In genomic region chr1:243596441-243597183, GRCh38 we compare ENCODE assay signal across 8 cellular contexts.
DNase-seq lines count a peak whose midpoint lies in the region; ATAC-seq and TF ChIP-seq lines count a peak whose summit lies in the region.

No MANE protein-coding gene starts in this region.

- no peak for TF ChIP-seq RAD21 in SK-N-SH (IDR thresholded peaks at IDR 0.05; ENCODE audit: low read length)

- H3K4me3 ChIP-seq in AG09309 (ENCODE audit: control insufficient read depth, low read depth, low read length) (no peak overlapping the region), SK-N-SH (ENCODE audit: low read depth in 2 of 2, low read length in 1 of 2) (no peak overlapping the region), fibroblast of the aortic adventitia (ENCODE audit: low read depth, low read length) (no peak overlapping the region), GM23338 (no peak overlapping the region)

- H3K4me2 ChIP-seq in SK-N-SH (0 out of 2 replicates have a peak overlapping the region, but pooled peaks have one; percentile 26), GM23338 (no peak overlapping the region)

- no peak for TF ChIP-seq CTCF in AG09309 (IDR thresholded peaks at IDR 0.05; ENCODE audit: control insufficient read depth, insufficient read depth, low read depth, low read length, missing control alignments)
- no peak for TF ChIP-seq CTCF in SK-N-SH (IDR thresholded peaks at IDR 0.05)
- TF ChIP-seq CTCF in fibroblast of the aortic adventitia (IDR thresholded peaks at IDR 0.05; ENCODE audit: insufficient read depth, low read length) = no peak
- TF ChIP-seq CTCF in GM23338 (conservative IDR thresholded peaks at IDR 0.05; ENCODE audit: low read depth in 2 of 2) = no peak
- TF ChIP-seq CTCF in endothelial cell (IDR thresholded peaks at IDR 0.05; ENCODE audit: unreplicated experiment) = no peak

- H3K27ac ChIP-seq in SK-N-SH (ENCODE audit: low read depth in 2 of 2, low read length in 1 of 2) (peak overlapping the region; percentile 43 to 89; a peak in 3 of 4 replicates), GM23338 (ENCODE audit: low read depth) (no peak overlapping the region)

- H3K79me2 ChIP-seq in SK-N-SH (ENCODE audit: insufficient read depth) = peaks cover 12% of the 10 kb centered on the region; the same call in 1 of the 2 replicates
- no peaks in the 10 kb centered on the region for H3K79me2 ChIP-seq in GM23338 (replicated peaks; ENCODE audit: insufficient read depth)

- H3F3A ChIP-seq in SK-N-SH (replicated peaks; ENCODE audit: insufficient read depth) = peaks cover 43% of the 10 kb centered on the region
- H3F3A ChIP-seq in GM23338 (replicated peaks; ENCODE audit: low read depth) = no peaks in the 10 kb centered on the region

- H3K9me3 Mint-ChIP-seq in GM23338 (peaks cover 3% of the 10 kb centered on the region; the same call in 2 of the 3 replicates), endothelial cell (ENCODE audit: unreplicated experiment) (no peaks in the 10 kb centered on the region)

- H3K27me3 Mint-ChIP-seq in GM23338 (ENCODE audit: insufficient read depth, low read depth, poor library complexity) (no peaks in the 10 kb centered on the region), endothelial cell (ENCODE audit: unreplicated experiment) (no peaks in the 10 kb centered on the region)

- H3K9me2 ChIP-seq in SK-N-SH (no peaks in the 10 kb centered on the region), GM23338 (ENCODE audit: insufficient read depth) (no peaks in the 10 kb centered on the region)

- TF ChIP-seq EP300 in SK-N-SH (IDR thresholded peaks at IDR 0.05; ENCODE audit: borderline replicate concordance in 1 of 2, low read depth in 1 of 2, low read length in 1 of 2) = peak; percentile 50 to 75

- no peaks in the 10 kb centered on the region for H3K27me3 ChIP-seq in SK-N-SH (ENCODE audit: insufficient read depth)
- H3K27me3 ChIP-seq in GM23338 (ENCODE audit: insufficient read depth) = no peaks in the 10 kb centered on the region

- H3K36me3 ChIP-seq in SK-N-SH (replicated peaks in 1 of 2; ENCODE audit: control insufficient read depth in 1 of 2, insufficient read depth in 2 of 2, low read length in 1 of 2) (peaks cover 4 to 18% of the 10 kb centered on the region in 2 experiments), GM23338 (ENCODE audit: insufficient read depth) (no peaks in the 10 kb centered on the region)

- H3K4me3 Mint-ChIP-seq in GM23338 (no peak overlapping the region), endothelial cell (ENCODE audit: unreplicated experiment) (no peak overlapping the region)

- 45% methylated on average over 6 of the region's 6 CpGs for WGBS in SK-N-SH (ENCODE audit: low lambda C conversion rate)

- no peak overlapping the region for H2AFZ ChIP-seq in SK-N-SH (ENCODE audit: low read depth)
- H2AFZ ChIP-seq in GM23338 = no peak overlapping the region

- no peaks in the 10 kb centered on the region for H3K9me3 ChIP-seq in SK-N-SH

- intact Hi-C loops in Right ventricle myocardium superior (cut with DNase I) = no loop called here

- H3K4me1 ChIP-seq in SK-N-SH (ENCODE audit: control insufficient read depth in 1 of 2, insufficient read depth in 2 of 2, low read depth in 1 of 2, low read length in 1 of 2) (peaks cover 7 to 10% of the 10 kb centered on the region in 2 experiments; a peak in 3 of 4 replicates), GM23338 (ENCODE audit: insufficient read depth) (no peaks in the 10 kb centered on the region)

- H3K27ac Mint-ChIP-seq in GM23338 = no peak overlapping the region
- H3K27ac Mint-ChIP-seq in endothelial cell (ENCODE audit: unreplicated experiment) = no peak overlapping the region

- CTCF ChIA-PET in SK-N-SH (lab: Yijun Ruan, JAX) = no interaction called here

- H3K9ac ChIP-seq in SK-N-SH = peak overlapping the region; percentile 0; the same call in 1 of the 2 replicates

- no peaks in the 10 kb centered on the region for H4K20me1 ChIP-seq in SK-N-SH (ENCODE audit: insufficient read depth)
- no peaks in the 10 kb centered on the region for H4K20me1 ChIP-seq in GM23338 (replicated peaks; ENCODE audit: insufficient read depth)

- DNase-seq in AG09309 (ENCODE audit: low read depth) = peak; percentile 84
- DNase-seq in SK-N-SH = no peak
- peak; percentile 86 for DNase-seq in fibroblast of the aortic adventitia (ENCODE audit: low read depth)
- DNase-seq in Right ventricle myocardium superior = no peak
- no peak for DNase-seq in GM23338 (ENCODE audit: low spot score)
- DNase-seq in endothelial cell (ENCODE audit: low spot score) = no peak

- ATAC-seq in GM18907 (IDR thresholded peaks at IDR 0.05; ENCODE audit: unreplicated experiment) (peak; percentile 98), HG03064 (IDR thresholded peaks at IDR 0.05; ENCODE audit: low read depth, unreplicated experiment) (peak; percentile 98), Right ventricle myocardium superior (ENCODE audit: poor library complexity) (no peak), GM23338 (no peak)

- H3K36me3 Mint-ChIP-seq in GM23338 (ENCODE audit: low read depth) = peaks cover 5% of the 10 kb centered on the region; the same call in 2 of the 3 replicates
- peaks cover 2% of the 10 kb centered on the region for H3K36me3 Mint-ChIP-seq in endothelial cell (ENCODE audit: low read depth, unreplicated experiment)

- POLR2A ChIA-PET in SK-N-SH (lab: Yijun Ruan, JAX) = no interaction called here

- H3K4me1 Mint-ChIP-seq in GM23338 = no peaks in the 10 kb centered on the region
- H3K4me1 Mint-ChIP-seq in endothelial cell (ENCODE audit: unreplicated experiment) = no peaks in the 10 kb centered on the region

TF ChIP-seq in SK-N-SH, 30 proteins besides CTCF, POLR2A, EP300 and RAD21 (continues in another document):
- TF ChIP-seq SIN3A (IDR thresholded peaks at IDR 0.05; ENCODE audit: borderline replicate concordance, low read depth, low read length) (no peak), JUND (IDR thresholded peaks at IDR 0.05) (peak; percentile 62), REST (IDR thresholded peaks at IDR 0.05; ENCODE audit: low read depth, low read length) (no peak), MAX (IDR thresholded peaks at IDR 0.05; ENCODE audit: low read depth) (no peak; the same call in 1 of the 2 replicates), NRF1 (IDR thresholded peaks at IDR 0.05; ENCODE audit: low read depth, low read length) (no peak)

TF ChIP-seq in GM23338, 12 proteins besides CTCF, POLR2A, EP300 and RAD21 (continues in another document):
- TF ChIP-seq ZNF331 (CRISPR knock-in tag; IDR thresholded peaks at IDR 0.05; ENCODE audit: low read depth) = no peak
- TF ChIP-seq ZNF114 (CRISPR knock-in tag; IDR thresholded peaks at IDR 0.05) = no peak
- no peak for TF ChIP-seq JUNB (IDR thresholded peaks at IDR 0.05; ENCODE audit: unreplicated experiment)
- no peak for TF ChIP-seq REST (IDR thresholded peaks at IDR 0.05; ENCODE audit: unreplicated experiment)
- TF ChIP-seq POLR2AphosphoS5 (IDR thresholded peaks at IDR 0.05; ENCODE audit: low read depth) = no peak
- no peak for TF ChIP-seq CREB1 (CRISPR knock-in tag; IDR thresholded peaks at IDR 0.05; ENCODE audit: low read depth)
- no peak for TF ChIP-seq EZH2 (IDR thresholded peaks at IDR 0.05; ENCODE audit: low read depth, unreplicated experiment)
- TF ChIP-seq, protein P1, sequence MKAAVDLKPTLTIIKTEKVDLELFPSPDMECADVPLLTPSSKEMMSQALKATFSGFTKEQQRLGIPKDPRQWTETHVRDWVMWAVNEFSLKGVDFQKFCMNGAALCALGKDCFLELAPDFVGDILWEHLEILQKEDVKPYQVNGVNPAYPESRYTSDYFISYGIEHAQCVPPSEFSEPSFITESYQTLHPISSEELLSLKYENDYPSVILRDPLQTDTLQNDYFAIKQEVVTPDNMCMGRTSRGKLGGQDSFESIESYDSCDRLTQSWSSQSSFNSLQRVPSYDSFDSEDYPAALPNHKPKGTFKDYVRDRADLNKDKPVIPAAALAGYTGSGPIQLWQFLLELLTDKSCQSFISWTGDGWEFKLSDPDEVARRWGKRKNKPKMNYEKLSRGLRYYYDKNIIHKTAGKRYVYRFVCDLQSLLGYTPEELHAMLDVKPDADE (IDR thresholded peaks at IDR 0.05) = no peak
- TF ChIP-seq EZH2phosphoT487 (IDR thresholded peaks at IDR 0.05; ENCODE audit: unreplicated experiment) = no peak

Comparison
In these comparisons a context has a peak if more than half of its experiments do, and no peak if none do; other contexts are left out.
1. DNase-seq: peak in AG09309 (single experiment) and fibroblast of the aortic adventitia (single experiment); none in SK-N-SH (single experiment), Right ventricle myocardium superior (single experiment), GM23338 (single experiment) and endothelial cell (single experiment).
2. ATAC-seq: peak in GM18907 (single experiment) and HG03064 (single experiment); none in Right ventricle myocardium superior (single experiment) and GM23338 (single experiment).